28 cellular contexts compared by ENCODE assay signal in the genomic region with DNA sequence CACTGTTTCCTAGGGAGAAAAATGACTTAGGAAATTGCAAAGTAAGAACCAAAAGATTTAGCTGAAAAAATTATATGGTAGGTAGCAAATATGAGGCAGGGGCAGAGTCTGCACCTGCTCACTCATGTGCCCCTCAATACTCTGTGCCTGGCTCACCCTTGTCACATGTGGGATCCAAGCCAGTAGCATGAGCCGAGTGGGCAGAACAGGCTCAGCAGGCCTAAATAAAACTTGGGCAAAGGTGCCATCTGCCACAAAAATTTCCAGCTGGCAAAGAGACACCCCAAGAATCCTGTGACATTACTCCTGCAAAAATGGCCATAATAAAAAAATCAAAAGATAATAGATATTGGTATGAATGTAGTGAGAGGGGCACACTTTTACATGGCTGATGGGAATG.
"Had no signal": no experiment of that assay in that cellular context is flagged by ENCODE, and none has a peak within 500 bp of the region (broad histone marks: within the 10 kb centered on the region; RNA-seq: fewer than 3 reads in every experiment).

No MANE protein-coding gene starts in this region.

- DNase-seq: activated B cell treated with CpG ODN at 0.5 μM for 24 hours; activated CD4-positive, alpha-beta memory T cell treated with anti-CD3 and anti-CD28 coated beads for 36 hours; activated CD4-positive, alpha-beta T cell treated with anti-CD3 and anti-CD28 coated beads for 4 hours; activated CD4-positive, alpha-beta T cell treated with anti-CD3 and anti-CD28 coated beads, Interleukin-2, amount 10 ng/mL, durations not matched to agents 24 days and 14 days; activated CD4-positive, alpha-beta T cell treated with anti-CD3 and anti-CD28 coated beads, Interleukin-2, amount 50 U/mL, for 1 hour; activated CD4-positive, alpha-beta T cell treated with anti-CD3 and anti-CD28 coated beads, Interleukin-2, amount 50 U/mL, for 4 hours; activated CD4-positive, CD25-positive, alpha-beta regulatory T cell treated with anti-CD3 and anti-CD28 coated beads, Interleukin-2, amount 50 U/mL, for 72 hours; activated CD8-positive, alpha-beta memory T cell treated with anti-CD3 and anti-CD28 coated beads, Interleukin-2, amount 50 U/mL, for 4 hours; activated CD8-positive, alpha-beta T cell treated with anti-CD3 and anti-CD28 coated beads for 36 hours; activated effector memory CD4-positive, alpha-beta T cell treated with anti-CD3 and anti-CD28 coated beads, Interleukin-2, amount 50 U/mL, for 16 hours; activated gamma-delta T cell treated with Interleukin-2 at 50 U/mL for 16 hours; activated naive CD4-positive, alpha-beta T cell; activated naive CD4-positive, alpha-beta T cell treated with anti-CD3 and anti-CD28 coated beads for 36 hours; activated naive CD4-positive, alpha-beta T cell treated with anti-CD3 and anti-CD28 coated beads, Interleukin-2, amount 50 U/mL, for 16 hours; activated naive CD8-positive, alpha-beta T cell treated with anti-CD3 and anti-CD28 coated beads for 36 hours; activated T-cell treated with anti-CD3 and anti-CD28 coated beads for 4 hours; activated T-cell treated with anti-CD3 and anti-CD28 coated beads, Interleukin-2, amount 50 U/mL, for 1 hour; activated T-cell treated with anti-CD3 and anti-CD28 coated beads, Interleukin-2, amount 50 U/mL, for 4 hours; activated T-cell treated with anti-CD3 and anti-CD28 coated beads, Interleukin-2, amount 50 U/mL, for 72 hours; adrenal gland; amniotic stem cell; aorta; body of pancreas; brain microvascular endothelial cell; central memory CD4-positive, alpha-beta T cell; cerebellar nuclear complex; T-helper 2 cell; T-helper 9 cell had no signal
